11 cellular contexts compared by ENCODE assay signal in genomic region chr21:42118901-42119300, GRCh38.
A peak's percentile ranks its signal among the peaks of the same experiment; 100 is the strongest.
DNase-seq lines count a peak whose midpoint lies in the region; ATAC-seq lines count a peak whose summit lies in the region.
"Had no signal": no experiment of that assay in that cellular context is flagged by ENCODE, and none has a peak within 500 bp of the region (broad histone marks: within the 10 kb centered on the region; RNA-seq: fewer than 3 reads in every experiment).

No MANE protein-coding gene starts in this region.

- H3K27ac Mint-ChIP-seq in stimulated activated naive CD8-positive, alpha-beta T cell treated with anti-CD3 and anti-CD28 coated beads, Interleukin-15, amount 100 ng/mL, for 72 hours = no peak overlapping the region
- H3K27ac Mint-ChIP-seq in activated naive CD8-positive, alpha-beta T cell treated with anti-CD3 and anti-CD28 coated beads, Interleukin-2, amount 50 U/mL, for 24 hours = no peak overlapping the region
- H3K27ac Mint-ChIP-seq: CD4-positive, CD25-positive, alpha-beta regulatory T cell had no signal

- H3K27me3 Mint-ChIP-seq in stimulated activated naive CD8-positive, alpha-beta T cell treated with anti-CD3 and anti-CD28 coated beads, Interleukin-15, amount 100 ng/mL, for 72 hours = peaks cover 79% of the 10 kb centered on the region
- H3K27me3 Mint-ChIP-seq in activated naive CD8-positive, alpha-beta T cell treated with anti-CD3 and anti-CD28 coated beads, Interleukin-2, amount 50 U/mL, for 24 hours = peaks cover 51% of the 10 kb centered on the region

- no peaks in the 10 kb centered on the region for H3K9me3 Mint-ChIP-seq in stimulated activated naive CD8-positive, alpha-beta T cell treated with anti-CD3 and anti-CD28 coated beads, Interleukin-15, amount 100 ng/mL, for 72 hours
- no peaks in the 10 kb centered on the region for H3K9me3 Mint-ChIP-seq in activated naive CD8-positive, alpha-beta T cell treated with anti-CD3 and anti-CD28 coated beads, Interleukin-2, amount 50 U/mL, for 24 hours
- H3K9me3 Mint-ChIP-seq: activated T-cell treated with anti-CD3 and anti-CD28 coated beads, Interleukin-2, amount 50 U/mL, for 4 hours had no signal

- H3K4me3 Mint-ChIP-seq in stimulated activated naive CD8-positive, alpha-beta T cell treated with anti-CD3 and anti-CD28 coated beads, Interleukin-15, amount 100 ng/mL, for 72 hours = peak overlapping the region in 1 of 2 donors; percentile 17
- no peak overlapping the region for H3K4me3 Mint-ChIP-seq in activated naive CD8-positive, alpha-beta T cell treated with anti-CD3 and anti-CD28 coated beads, Interleukin-2, amount 50 U/mL, for 24 hours
- H3K4me3 Mint-ChIP-seq: activated T-cell treated with anti-CD3 and anti-CD28 coated beads, Interleukin-2, amount 50 U/mL, for 4 hours; CD4-positive, CD25-positive, alpha-beta regulatory T cell had no signal

- no peaks in the 10 kb centered on the region for H3K36me3 Mint-ChIP-seq in activated naive CD8-positive, alpha-beta T cell treated with anti-CD3 and anti-CD28 coated beads, Interleukin-2, amount 50 U/mL, for 24 hours (ENCODE audit: low read depth)
- H3K36me3 Mint-ChIP-seq: CD4-positive, CD25-positive, alpha-beta regulatory T cell had no signal

- peak; percentile 22 to 28 for DNase-seq in stimulated activated naive CD8-positive, alpha-beta T cell treated with anti-CD3 and anti-CD28 coated beads, Interleukin-15, amount 100 ng/mL, for 72 hours
- DNase-seq in stimulated activated naive CD8-positive, alpha-beta T cell treated with anti-CD3 and anti-CD28 coated beads, Interleukin-15, Interleukin-2, amounts not matched to agents 100 U/mL and 50 U/mL, for 24 hours = no peak
- peak; percentile 26 for DNase-seq in NCI-H345 treated with DMSO at 0.1 percent for 48 hours (lab: John Stamatoyannopoulos, UW; ENCODE audit: unreplicated experiment)
- peak; percentile 13 for DNase-seq in activated naive CD8-positive, alpha-beta T cell treated with anti-CD3 and anti-CD28 coated beads, Interleukin-2, amount 50 U/mL, for 24 hours
- DNase-seq in foreskin melanocyte = no peak
- DNase-seq in stimulated activated CD4-positive, alpha-beta T cell treated with anti-CD3 and anti-CD28 coated beads, Interleukin-4, amount 100 ng/mL, for 1 hour = no peak
- DNase-seq in stimulated activated CD4-positive, alpha-beta T cell treated with anti-CD3 and anti-CD28 coated beads, Interleukin-2, amount 100 ng/mL, for 48 hours = no peak
- DNase-seq: activated T-cell treated with anti-CD3 and anti-CD28 coated beads, Interleukin-2, amount 50 U/mL, for 4 hours; central memory CD4-positive, alpha-beta T cell had no signal

- H3K4me1 Mint-ChIP-seq in stimulated activated naive CD8-positive, alpha-beta T cell treated with anti-CD3 and anti-CD28 coated beads, Interleukin-15, amount 100 ng/mL, for 72 hours = peaks cover 47% of the 10 kb centered on the region
- H3K4me1 Mint-ChIP-seq in activated naive CD8-positive, alpha-beta T cell treated with anti-CD3 and anti-CD28 coated beads, Interleukin-2, amount 50 U/mL, for 24 hours = peaks cover 29% of the 10 kb centered on the region

- peak; percentile 50 for ATAC-seq in stimulated activated naive CD8-positive, alpha-beta T cell treated with anti-CD3 and anti-CD28 coated beads, Interleukin-15, amount 100 ng/mL, for 72 hours
- ATAC-seq in stimulated activated naive CD8-positive, alpha-beta T cell treated with anti-CD3 and anti-CD28 coated beads, Interleukin-15, Interleukin-2, amounts not matched to agents 100 U/mL and 50 U/mL, for 24 hours = no peak
- no peak for ATAC-seq in activated naive CD8-positive, alpha-beta T cell treated with anti-CD3 and anti-CD28 coated beads, Interleukin-2, amount 50 U/mL, for 24 hours
- no peak for ATAC-seq in GM21717 (IDR thresholded peaks at IDR 0.05; ENCODE audit: unreplicated experiment)
- ATAC-seq: activated T-cell treated with anti-CD3 and anti-CD28 coated beads, Interleukin-2, amount 50 U/mL, for 4 hours had no signal

Comparison
In these comparisons a context has a peak if more than half of its experiments do, and no peak if none do; other contexts are left out.
1. DNase-seq: peak in stimulated activated naive CD8-positive, alpha-beta T cell treated with anti-CD3 and anti-CD28 coated beads, Interleukin-15, amount 100 ng/mL, for 72 hours (2 of 2), NCI-H345 treated with DMSO at 0.1 percent for 48 hours (single experiment) and activated naive CD8-positive, alpha-beta T cell treated with anti-CD3 and anti-CD28 coated beads, Interleukin-2, amount 50 U/mL, for 24 hours (single experiment); none in stimulated activated naive CD8-positive, alpha-beta T cell treated with anti-CD3 and anti-CD28 coated beads, Interleukin-15, Interleukin-2, amounts not matched to agents 100 U/mL and 50 U/mL, for 24 hours (single experiment), foreskin melanocyte (single experiment), stimulated activated CD4-positive, alpha-beta T cell treated with anti-CD3 and anti-CD28 coated beads, Interleukin-4, amount 100 ng/mL, for 1 hour (single experiment) and stimulated activated CD4-positive, alpha-beta T cell treated with anti-CD3 and anti-CD28 coated beads, Interleukin-2, amount 100 ng/mL, for 48 hours (0 of 2).